ENCODE assay signal across 18 cellular contexts in the genomic region with DNA sequence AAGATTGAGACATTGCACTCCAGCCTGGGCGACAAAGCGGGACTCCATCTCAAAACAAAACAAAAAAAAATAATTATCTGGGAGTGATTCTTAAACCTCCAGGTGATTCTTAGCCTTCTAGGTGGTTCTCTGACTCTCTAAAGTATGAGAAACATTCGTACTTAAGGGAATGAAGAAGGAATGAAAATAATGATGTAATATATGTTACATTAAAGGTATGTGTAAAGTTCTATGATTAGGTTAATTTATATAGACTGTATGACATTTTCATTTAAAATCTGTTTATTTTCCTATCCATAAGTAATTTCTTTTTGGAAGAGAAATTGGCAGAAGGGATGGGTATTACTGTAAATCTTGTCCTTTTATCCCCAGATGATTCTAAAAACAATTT. TPM values are rescaled to one million over a fixed set of nuclear protein-coding genes. Genes with fewer than 3 reads are reported as not detected.
DNase-seq lines count a peak whose midpoint lies in the region; ATAC-seq, FAIRE-seq and TF ChIP-seq lines count a peak whose summit lies in the region.
"Had no signal": no experiment of that assay in that cellular context is flagged by ENCODE, and none has a peak within 500 bp of the region (broad histone marks: within the 10 kb centered on the region; RNA-seq: fewer than 3 reads in every experiment).

No MANE protein-coding gene starts in this region.

- H3K4me3 Mint-ChIP-seq in glutamatergic neuron (ENCODE audit: unreplicated experiment), result no peak overlapping the region
- no peak overlapping the region for H3K4me3 Mint-ChIP-seq in activated CD8-positive, alpha-beta T cell treated with anti-CD3 and anti-CD28 coated beads for 36 hours
- H3K4me3 Mint-ChIP-seq: CD8-positive, alpha-beta T cell had no signal

- H3K36me3 Mint-ChIP-seq in glutamatergic neuron (ENCODE audit: unreplicated experiment), result no peaks in the 10 kb centered on the region
- H3K36me3 Mint-ChIP-seq in activated CD8-positive, alpha-beta T cell treated with anti-CD3 and anti-CD28 coated beads for 36 hours (ENCODE audit: low read depth), result no peaks in the 10 kb centered on the region

- H3K27me3 Mint-ChIP-seq in glutamatergic neuron (ENCODE audit: unreplicated experiment), result peaks cover 2% of the 10 kb centered on the region
- no peaks in the 10 kb centered on the region for H3K27me3 Mint-ChIP-seq in activated CD8-positive, alpha-beta T cell treated with anti-CD3 and anti-CD28 coated beads for 36 hours

- in situ Hi-C loops in HepG2 (cut with HindIII; ENCODE audit: extremely low pct_ligation_motif_present, low pct_unique_long_range_greater_than_20kb) (no loop called here), gastrocnemius medialis (cut with MboI; ENCODE audit: low sequenced_read_pairs in 4 of 4) (no loop called here)

- peaks cover 50% of the 10 kb centered on the region for H3K4me1 ChIP-seq in HepG2 (ENCODE audit: insufficient read depth, low read length)
- H3K4me1 ChIP-seq in right lobe of liver, result peaks cover 0 to 47% (median 24%) of the 10 kb centered on the region in 4 donors
- H3K4me1 ChIP-seq in gastrocnemius medialis, result peaks cover 82 to 90% of the 10 kb centered on the region in 2 donors
- peaks cover 57% of the 10 kb centered on the region for H3K4me1 ChIP-seq in vagina
- H3K4me1 ChIP-seq: BLaER1 had no signal

- POLR2A ChIA-PET in HepG2 (lab: Yijun Ruan, JAX), result no interaction called here
- POLR2A ChIA-PET in activated CD8-positive, alpha-beta T cell treated with anti-CD3 and anti-CD28 coated beads for 36 hours (lab: Charles Lee), result no interaction called here

- H3K36me3 ChIP-seq in HepG2 (replicated peaks in 1 of 2; ENCODE audit: control insufficient read depth in 1 of 2, insufficient read depth in 2 of 2, low read length in 2 of 2) (peaks cover 0 to 20% of the 10 kb centered on the region in 2 experiments; a peak in 2 of 5 replicates), right lobe of liver (no peaks in the 10 kb centered on the region), gastrocnemius medialis (peaks cover 0 to 6% of the 10 kb centered on the region in 2 donors), vagina (no peaks in the 10 kb centered on the region)

- 100% methylated on average over 3 of the region's 3 CpGs for WGBS in HepG2 (ENCODE audit: low lambda C conversion rate)
- WGBS in right lobe of liver (ENCODE audit: insufficient coverage, low coverage, low lambda C conversion rate, missing lambda C conversion rate), result 94% methylated on average over 3 of the region's 3 CpGs

- no TSS peak for BruUV-seq in HepG2 (replicated peaks; lab: Mats Ljungman, UMichigan)

- TF ChIP-seq CTCF in HepG2 (CRISPR knock-in tag; IDR thresholded peaks at IDR 0.05) (no peak), right lobe of liver (IDR thresholded peaks at IDR 0.05) (no peak), glutamatergic neuron (IDR thresholded peaks at IDR 0.05; ENCODE audit: partially characterized antibody, unreplicated experiment) (no peak), gastrocnemius medialis (IDR thresholded peaks at IDR 0.05 in 4 of 5, conservative IDR thresholded peaks at IDR 0.05 in 1 of 5) (no peak), vagina (IDR thresholded peaks at IDR 0.05) (no peak)
- no peak for TF ChIP-seq CTCF in activated CD8-positive, alpha-beta T cell treated with anti-CD3 and anti-CD28 coated beads for 36 hours (IDR thresholded peaks at IDR 0.05)

- TF ChIP-seq POLR2A in HepG2 (IDR thresholded peaks at IDR 0.05; ENCODE audit: insufficient read depth in 1 of 2, low read depth in 2 of 2, low read length in 2 of 2) (no peak), right lobe of liver (IDR thresholded peaks at IDR 0.05) (no peak), gastrocnemius medialis (IDR thresholded peaks at IDR 0.05) (no peak), vagina (IDR thresholded peaks at IDR 0.05) (no peak)

- peak overlapping the region; percentile 79 for H3K27ac Mint-ChIP-seq in glutamatergic neuron (ENCODE audit: unreplicated experiment)
- no peak overlapping the region for H3K27ac Mint-ChIP-seq in activated CD8-positive, alpha-beta T cell treated with anti-CD3 and anti-CD28 coated beads for 36 hours
- H3K27ac Mint-ChIP-seq: CD8-positive, alpha-beta T cell had no signal

- H2AFZ ChIP-seq in HepG2 (ENCODE audit: low read length), result no peak overlapping the region

- H3K4me3 ChIP-seq in HepG2 (replicated peaks in 1 of 3; ENCODE audit: insufficient read depth in 1 of 3, low read depth in 2 of 3, low read length in 3 of 3) (no peak overlapping the region), right lobe of liver (no peak overlapping the region), gastrocnemius medialis (peak overlapping the region in 1 of 4 donors; percentile 27), vagina (no peak overlapping the region)
- H3K4me3 ChIP-seq: BLaER1, GM12878 had no signal

- DNase-seq in HepG2 (ENCODE audit: low spot score), result no peak
- no peak for DNase-seq in right lobe of liver
- no peak for DNase-seq in glutamatergic neuron
- no peak for DNase-seq in gastrocnemius medialis
- no peak for DNase-seq in vagina (ENCODE audit: extremely low spot score in 2 of 2)
- no peak for DNase-seq in NK-92 treated with Interleukin-12 subunit alpha and Interleukin-12 subunit beta, amount 100 ng/mL, for 24 hours (lab: John Stamatoyannopoulos, UW)
- DNase-seq in NCI-H226, result no peak
- no peak for DNase-seq in activated CD8-positive, alpha-beta T cell treated with anti-CD3 and anti-CD28 coated beads for 36 hours
- DNase-seq: Calu3; CD8-positive, alpha-beta T cell; DMS79 treated with DMSO at 0.1 percent for 48 hours; GOT3; H7; IMR-90 had no signal

- no peak overlapping the region for H3K9ac ChIP-seq in HepG2 (ENCODE audit: insufficient read depth, low read depth, low read length)
- H3K9ac ChIP-seq: BLaER1 had no signal

- intact Hi-C loops in HepG2 (cut with micrococcal nuclease; ENCODE audit: unreplicated experiment), result no loop called here
- intact Hi-C loops in right lobe of liver (cut with DNase I), result no loop called here
- intact Hi-C loops in gastrocnemius medialis (cut with DNase I; ENCODE audit: low total_unique reads), result no loop called here
- intact Hi-C loops in vagina (cut with DNase I), result no loop called here
- intact Hi-C loops in activated CD8-positive, alpha-beta T cell treated with anti-CD3 and anti-CD28 coated beads for 36 hours (cut with micrococcal nuclease), result no loop called here

- FAIRE-seq in HepG2 (lab: Jason Lieb, UNC), result no peak
- FAIRE-seq: GM12878 had no signal

- H3K4me1 Mint-ChIP-seq in glutamatergic neuron (ENCODE audit: low read depth, unreplicated experiment), result peaks cover 12% of the 10 kb centered on the region
- H3K4me1 Mint-ChIP-seq in activated CD8-positive, alpha-beta T cell treated with anti-CD3 and anti-CD28 coated beads for 36 hours (ENCODE audit: low read depth), result no peaks in the 10 kb centered on the region

- no peak overlapping the region for H3K4me2 ChIP-seq in HepG2 (ENCODE audit: low read depth, low read length)
- H3K4me2 ChIP-seq: BLaER1 had no signal

- H3K27ac ChIP-seq in HepG2 (ENCODE audit: extremely low read length, insufficient read depth, low read length) (no peak overlapping the region), right lobe of liver (no peak overlapping the region), gastrocnemius medialis (peak overlapping the region; percentile 16 to 99 (median 79)), vagina (peak overlapping the region; percentile 1)
- H3K27ac ChIP-seq: 22Rv1, BLaER1, HL-60 had no signal

- H3K9me3 Mint-ChIP-seq in glutamatergic neuron (ENCODE audit: unreplicated experiment), result no peaks in the 10 kb centered on the region
- no peaks in the 10 kb centered on the region for H3K9me3 Mint-ChIP-seq in activated CD8-positive, alpha-beta T cell treated with anti-CD3 and anti-CD28 coated beads for 36 hours
- H3K9me3 Mint-ChIP-seq: CD8-positive, alpha-beta T cell had no signal

- TF ChIP-seq EP300 in HepG2 (IDR thresholded peaks at IDR 0.05; ENCODE audit: low read depth in 2 of 2, low read length in 2 of 2) (no peak), HepG2 (CRISPR knock-in tag; IDR thresholded peaks at IDR 0.05; ENCODE audit: borderline replicate concordance) (no peak)

- H3K27me3 ChIP-seq in HepG2 (ENCODE audit: control insufficient read depth in 1 of 2, insufficient read depth in 2 of 2, low read length in 2 of 2) (no peaks in the 10 kb centered on the region), right lobe of liver (no peaks in the 10 kb centered on the region), gastrocnemius medialis (no peaks in the 10 kb centered on the region), vagina (no peaks in the 10 kb centered on the region)
- H3K27me3 ChIP-seq: BLaER1 had no signal

- H3K79me2 ChIP-seq in HepG2 (ENCODE audit: insufficient read depth, low read length), result peaks cover 10% of the 10 kb centered on the region

- CTCF ChIA-PET in HepG2 (lab: Yijun Ruan, JAX; ENCODE audit: low intra/inter-chr PET ratio, low total read pairs), result no interaction called here
- CTCF ChIA-PET in activated CD8-positive, alpha-beta T cell treated with anti-CD3 and anti-CD28 coated beads for 36 hours (lab: Charles Lee), result interaction anchor here (0.6 kb wide), 1 partner anchor 132 kb away, joined by 3 read pairs; no protein-coding TSS in a partner anchor

- ATAC-seq in HepG2, result no peak
- ATAC-seq in right lobe of liver, result no peak
- ATAC-seq in gastrocnemius medialis, result no peak
- ATAC-seq in activated CD8-positive, alpha-beta T cell treated with anti-CD3 and anti-CD28 coated beads for 36 hours, result no peak
- ATAC-seq: CD8-positive, alpha-beta T cell; GM12878 had no signal

- H3K9me3 ChIP-seq in HepG2 (ENCODE audit: low read length) (peaks cover 3% of the 10 kb centered on the region; the same call in 1 of the 2 replicates), right lobe of liver (no peaks in the 10 kb centered on the region), gastrocnemius medialis (no peaks in the 10 kb centered on the region), vagina (no peaks in the 10 kb centered on the region)
- H3K9me3 ChIP-seq: BLaER1 had no signal

- H4K20me1 ChIP-seq in HepG2 (ENCODE audit: insufficient read depth, low read length), result peaks cover 7% of the 10 kb centered on the region

- no peak for TF ChIP-seq RAD21 in HepG2 (CRISPR knock-in tag; IDR thresholded peaks at IDR 0.05)

RNA-seq across cellular contexts. Expression of gene OSBPL9, which starts 34.7 kb away (rescaled TPM):
- 142 and 198 TPM in 2 replicates for total RNA-seq in HepG2 (2016; rRNA removed; fragmentation: Illumina TruSeq; extraction: Trizol)
- total RNA-seq in HepG2 (2016; cell fraction: cytosol; rRNA removed; fragmentation: Illumina TruSeq; extraction: Trizol; ENCODE audit: low read depth), result 83.0 and 90.3 TPM in 2 replicates
- 140 and 189 TPM in 2 replicates for total RNA-seq in HepG2 (2016; cell fraction: insoluble cytoplasmic fraction; rRNA removed; fragmentation: Illumina TruSeq; extraction: Trizol)
- total RNA-seq in HepG2 (2016; cell fraction: membrane; rRNA removed; fragmentation: Illumina TruSeq; extraction: Trizol), result 195 and 199 TPM in 2 replicates
- 96.3 and 107 TPM in 2 replicates for total RNA-seq in HepG2 (2016; cell fraction: nucleus; rRNA removed; fragmentation: Illumina TruSeq; extraction: Trizol)
- polyA plus RNA-seq in HepG2 (2011; rRNA removed), result 83.6 and 90.3 TPM in 2 replicates
- 52.4 and 69.4 TPM in 2 replicates for polyA plus RNA-seq in HepG2 (2011; cell fraction: cytosol; rRNA removed)
- 49.8 and 58.7 TPM in 2 replicates for polyA plus RNA-seq in HepG2 (2011; cell fraction: nucleus; rRNA removed)
- 57.7 and 63.5 TPM in 2 replicates for polyA plus RNA-seq in HepG2 (2012)
- 46.8 and 71.1 TPM in 2 replicates for polyA plus RNA-seq in HepG2 (2016; cell fraction: cytosol; fragmentation: Illumina TruSeq; extraction: Trizol; ENCODE audit: low read depth)
- 168 and 174 TPM in 2 replicates for polyA plus RNA-seq in HepG2 (2016; cell fraction: insoluble cytoplasmic fraction; fragmentation: Illumina TruSeq; extraction: Trizol; ENCODE audit: low read depth)
- polyA plus RNA-seq in HepG2 (2016; cell fraction: membrane; fragmentation: Illumina TruSeq; extraction: Trizol; ENCODE audit: low read depth), result 130 and 144 TPM in 2 replicates
- polyA plus RNA-seq in HepG2 (2016; cell fraction: nucleus; fragmentation: Illumina TruSeq; extraction: Trizol; ENCODE audit: insufficient read depth, low read depth), result 90.8 and 95.0 TPM in 2 replicates
- polyA minus RNA-seq in HepG2 (2011; rRNA and poly(A)+ RNA removed; ENCODE audit: low replicate concordance), result 188 and 207 TPM in 2 replicates
- 68.2 and 76.9 TPM in 2 replicates for polyA minus RNA-seq in HepG2 (2011; cell fraction: cytosol; rRNA and poly(A)+ RNA removed)
- 202 and 205 TPM in 2 replicates for polyA minus RNA-seq in HepG2 (2011; cell fraction: nucleus; rRNA and poly(A)+ RNA removed)
- 10 to 100 TPM; 51.7 to 90.5 (median 71.7) TPM for total RNA-seq in right lobe of liver
- total RNA-seq in glutamatergic neuron (ENCODE audit: unreplicated experiment), result 84.6 TPM
- 100 to 1,000 TPM in 3 of 4 donors, 10 to 100 TPM in 1; 65.8 to 206 (median 136) TPM for total RNA-seq in gastrocnemius medialis
- 72.2 TPM for total RNA-seq in vagina
- total RNA-seq in activated CD8-positive, alpha-beta T cell treated with anti-CD3 and anti-CD28 coated beads for 36 hours, result 10 to 100 TPM; 51.1 to 56.1 TPM

Comparison
In these comparisons a context has a peak if more than half of its experiments do, and no peak if none do; other contexts are left out.
1. H3K27ac ChIP-seq: peak in gastrocnemius medialis (4 of 4) and vagina (single experiment); none in HepG2 (single experiment) and right lobe of liver (0 of 3).